ENCODE assay signal across 1 cellular context in genomic region chr6:151014404-151015150, GRCh38.
TF ChIP-seq lines count a peak whose summit lies in the region.

No MANE protein-coding gene starts in this region.

TF ChIP-seq in K562, 482 proteins besides CTCF, POLR2A, EP300 and RAD21 (continued from another document and continues in another):
- TF ChIP-seq ZNF740 (CRISPR knock-in tag; IDR thresholded peaks at IDR 0.05): no peak
- TF ChIP-seq ZNF740 (tag; IDR thresholded peaks at IDR 0.05): no peak
- TF ChIP-seq ZC3H8 (IDR thresholded peaks at IDR 0.05): no peak
- TF ChIP-seq ZBTB43 (CRISPR knock-in tag; IDR thresholded peaks at IDR 0.05): no peak
- TF ChIP-seq LEF1 (IDR thresholded peaks at IDR 0.05): no peak
- TF ChIP-seq ZNF274 (IDR thresholded peaks at IDR 0.05; ENCODE audit: borderline replicate concordance, low read depth, low read length): no peak
- no peak for TF ChIP-seq NFATC3 (IDR thresholded peaks at IDR 0.05)
- no peak for TF ChIP-seq FIP1L1 (IDR thresholded peaks at IDR 0.05; ENCODE audit: low read depth, low read length, poor library complexity, severe bottlenecking)
- TF ChIP-seq DDX20 (tag; IDR thresholded peaks at IDR 0.05; ENCODE audit: low read depth): no peak
- peak; percentile 90 for TF ChIP-seq DEAF1 (CRISPR knock-in tag; IDR thresholded peaks at IDR 0.05)
- no peak for TF ChIP-seq U2AF1 (optimal IDR thresholded peaks at IDR 0.05; ENCODE audit: low read depth, low read length)
- TF ChIP-seq SMC3 (conservative IDR thresholded peaks at IDR 0.05; ENCODE audit: insufficient read depth, low read depth, low read length): peak; percentile 94
- no peak for TF ChIP-seq ZNF280B (CRISPR knock-in tag; IDR thresholded peaks at IDR 0.05)
- 0 out of 2 replicates have a peak, but pooled peaks have one; percentile 12 for TF ChIP-seq ARID3B (CRISPR knock-in tag; IDR thresholded peaks at IDR 0.05; ENCODE audit: borderline replicate concordance)
- TF ChIP-seq ZNF23 (CRISPR knock-in tag; IDR thresholded peaks at IDR 0.05): no peak
- no peak for TF ChIP-seq KLF1 (tag; IDR thresholded peaks at IDR 0.05)
- TF ChIP-seq MTA3 (IDR thresholded peaks at IDR 0.05; ENCODE audit: borderline replicate concordance): no peak
- TF ChIP-seq ZNF398 (CRISPR knock-in tag; IDR thresholded peaks at IDR 0.05): no peak
- TF ChIP-seq ARID2 (IDR thresholded peaks at IDR 0.05): 0 out of 2 replicates have a peak, but pooled peaks have one; percentile 65
- TF ChIP-seq STAG1 (CRISPR knock-in tag; IDR thresholded peaks at IDR 0.05; ENCODE audit: borderline replicate concordance): peak; percentile 73; the same call in 1 of the 2 replicates
- peak in 1 of 3 experiments; percentile 38 for TF ChIP-seq YY1 (IDR thresholded peaks at IDR 0.05; ENCODE audit: borderline replicate concordance in 1 of 3, control insufficient read depth in 1 of 3, extremely low read depth in 1 of 3, insufficient read depth in 3 of 3, insufficient read length in 1 of 3, insufficient replicate concordance in 2 of 3, low read depth in 1 of 3, low read length in 2 of 3)
- TF ChIP-seq ZFP36 (IDR thresholded peaks at IDR 0.05; ENCODE audit: low read depth, low read length, partially characterized antibody): peak; percentile 13
- TF ChIP-seq E2F1 (CRISPR knock-in tag; IDR thresholded peaks at IDR 0.05): no peak
- TF ChIP-seq ATF7 (IDR thresholded peaks at IDR 0.05): no peak
- no peak for TF ChIP-seq ZNF75A (CRISPR knock-in tag; IDR thresholded peaks at IDR 0.05)
- no peak for TF ChIP-seq ADNP (tag; IDR thresholded peaks at IDR 0.05)
- no peak for TF ChIP-seq FOXP1 (CRISPR knock-in tag; IDR thresholded peaks at IDR 0.05)
- no peak for TF ChIP-seq HLTF (IDR thresholded peaks at IDR 0.05)
- 0 out of 2 replicates have a peak, but pooled peaks have one; percentile 60 for TF ChIP-seq PREB (CRISPR knock-in tag; IDR thresholded peaks at IDR 0.05)
- TF ChIP-seq KAT2B (IDR thresholded peaks at IDR 0.05; ENCODE audit: low read depth, low read length): no peak
- TF ChIP-seq CTCFL (IDR thresholded peaks at IDR 0.05; ENCODE audit: borderline replicate concordance, insufficient read depth, low read depth, low read length, poor library complexity, severe bottlenecking): peak; percentile 90
- TF ChIP-seq ZNF263 (CRISPR knock-in tag; IDR thresholded peaks at IDR 0.05; ENCODE audit: borderline replicate concordance): no peak
- TF ChIP-seq RCOR1 (IDR thresholded peaks at IDR 0.05; ENCODE audit: borderline replicate concordance in 1 of 2, low read depth in 2 of 2, low read length in 2 of 2): peak; percentile 70 to 84; a peak in 3 of 4 replicates
- peak; percentile 31; the same call in 1 of the 2 replicates for TF ChIP-seq XRCC5 (IDR thresholded peaks at IDR 0.05; ENCODE audit: low read depth, low read length)
- TF ChIP-seq THRB (CRISPR knock-in tag; conservative IDR thresholded peaks at IDR 0.05): no peak
- TF ChIP-seq TBL1XR1 (IDR thresholded peaks at IDR 0.05; ENCODE audit: low read length in 2 of 2): 0 out of 4 replicates have a peak, but pooled peaks of 1 of the 2 experiments have one; percentile 23
- TF ChIP-seq ARID3A (IDR thresholded peaks at IDR 0.05; ENCODE audit: borderline replicate concordance, low read depth, low read length): peak; percentile 46; the same call in 1 of the 2 replicates
- TF ChIP-seq RB1 (IDR thresholded peaks at IDR 0.05; ENCODE audit: low read depth): peak; percentile 65; the same call in 1 of the 2 replicates
- no peak for TF ChIP-seq USF1 (CRISPR knock-in tag; IDR thresholded peaks at IDR 0.05)
- no peak for TF ChIP-seq SAFB (IDR thresholded peaks at IDR 0.05; ENCODE audit: borderline replicate concordance, low read depth, low read length)
- TF ChIP-seq MAZ (CRISPR knock-in tag; conservative IDR thresholded peaks at IDR 0.05 in 1 of 2, IDR thresholded peaks at IDR 0.05 in 1 of 2): peak in 1 of 2 experiments; percentile 53; a peak in 2 of 4 replicates
